ENCODE assay signal across 8 cellular contexts in genomic region chr19:34359140-34359953, GRCh38. TPM values are rescaled to one million over a fixed set of nuclear protein-coding genes. Genes with fewer than 3 reads are reported as not detected.
DNase-seq lines count a peak whose midpoint lies in the region; ATAC-seq and TF ChIP-seq lines count a peak whose summit lies in the region.

No MANE protein-coding gene starts in this region.

- TF ChIP-seq CTCF in BE2C (IDR thresholded peaks at IDR 0.05; ENCODE audit: low read depth, low read length) (peak; percentile 71), choroid plexus epithelial cell (conservative IDR thresholded peaks at IDR 0.05; ENCODE audit: low read depth, low read length) (peak; percentile 62)

- ATAC-seq in HG03432 (IDR thresholded peaks at IDR 0.05; ENCODE audit: unreplicated experiment): peak; percentile 88

- H3K4me3 ChIP-seq in BE2C (ENCODE audit: low read depth, low read length): peak overlapping the region; percentile 55
- H3K4me3 ChIP-seq in choroid plexus epithelial cell (ENCODE audit: low read depth, low read length): peak overlapping the region; percentile 64

- DNase-seq in BE2C (peak; percentile 99), NCI-H446 treated with DMSO at 0.1 percent for 48 hours (lab: John Stamatoyannopoulos, UW) (peak; percentile 86), choroid plexus epithelial cell (ENCODE audit: low read depth) (peak; percentile 99), kidney tubule cell (ENCODE audit: low spot score) (peak; percentile 99)
- DNase-seq in activated CD4-positive, alpha-beta T cell treated with anti-CD3 and anti-CD28 coated beads for 1 hour: peak; percentile 91
- DNase-seq in stimulated activated CD4-positive, alpha-beta T cell treated with anti-CD3 and anti-CD28 coated beads, Interleukin-1b, Interleukin-23, amount 100 ng/mL, for 24 hours (ENCODE audit: low read depth in 4 of 4, low spot score in 1 of 4): peak; percentile 85 to 99 (median 95)

- no peaks in the 10 kb centered on the region for H3K36me3 ChIP-seq in BE2C

- no peaks in the 10 kb centered on the region for H3K9me3 ChIP-seq in BE2C

- no peaks in the 10 kb centered on the region for H3K27me3 ChIP-seq in BE2C

- peaks cover 13% of the 10 kb centered on the region for H3K4me1 ChIP-seq in BE2C

- peak; percentile 69 for TF ChIP-seq POLR2A in GM19193 (IDR thresholded peaks at IDR 0.05; ENCODE audit: extremely low read depth, insufficient read depth, insufficient read length)

RNA-seq across cellular contexts. Expression of gene GPI, which starts 5.6 kb away (rescaled TPM):
- polyA plus RNA-seq in BE2C (2012; ENCODE audit: insufficient read depth, insufficient read length, low read depth): 548 TPM

RNA-seq across cellular contexts. Expression of gene PDCD2L, which starts 44.9 kb away (rescaled TPM):
- polyA plus RNA-seq in BE2C (2012; ENCODE audit: insufficient read depth, insufficient read length, low read depth): 48.0 TPM

Comparison
In these comparisons a context has a peak if more than half of its experiments do, and no peak if none do; other contexts are left out.
1. Peak in every context shown above with its lines: DNase-seq, ATAC-seq and H3K4me3 ChIP-seq.